ENCODE assay signal across 1 cellular context in genomic region chr1:150560986-150561829, GRCh38.
TF ChIP-seq lines count a peak whose summit lies in the region.

No MANE protein-coding gene starts in this region.

TF ChIP-seq in H1, 55 proteins besides CTCF, POLR2A, EP300 and RAD21:
- TF ChIP-seq JUN (IDR thresholded peaks at IDR 0.05; ENCODE audit: low read depth, low read length) = 0 out of 2 replicates have a peak, but pooled peaks have one; percentile 27
- TF ChIP-seq POLR2AphosphoS5 (IDR thresholded peaks at IDR 0.05; ENCODE audit: low read depth, low read length) = peak; percentile 86
- peak; percentile 3; the same call in 1 of the 2 replicates for TF ChIP-seq YY1 (IDR thresholded peaks at IDR 0.05; ENCODE audit: low read depth, low read length)
- 0 out of 2 replicates have a peak, but pooled peaks have one; percentile 20 for TF ChIP-seq SP4 (IDR thresholded peaks at IDR 0.05; ENCODE audit: low read length)
- TF ChIP-seq SAP30 (IDR thresholded peaks at IDR 0.05; ENCODE audit: insufficient read depth, insufficient replicate concordance, low read length) = no peak
- TF ChIP-seq CREB1 (IDR thresholded peaks at IDR 0.05) = peak; percentile 35; the same call in 1 of the 2 replicates
- no peak for TF ChIP-seq SUZ12 (IDR thresholded peaks at IDR 0.05; ENCODE audit: low read length)
- peak; percentile 62 for TF ChIP-seq ASH2L (IDR thresholded peaks at IDR 0.05; ENCODE audit: low read length)
- TF ChIP-seq CBX5 (IDR thresholded peaks at IDR 0.05; ENCODE audit: low read depth, low read length) = no peak
- 0 out of 2 replicates have a peak, but pooled peaks have one; percentile 23 for TF ChIP-seq ATF2 (IDR thresholded peaks at IDR 0.05; ENCODE audit: low read length)
- peak; percentile 88 for TF ChIP-seq TAF1 (IDR thresholded peaks at IDR 0.05; ENCODE audit: low read depth, low read length)
- TF ChIP-seq SIRT6 (IDR thresholded peaks at IDR 0.05; ENCODE audit: low read length) = no peak
- no peak for TF ChIP-seq CBX8 (IDR thresholded peaks at IDR 0.05; ENCODE audit: borderline replicate concordance, low read depth, low read length)
- no peak for TF ChIP-seq POU5F1 (IDR thresholded peaks at IDR 0.05; ENCODE audit: low read depth, low read length)
- no peak for TF ChIP-seq EZH2 (IDR thresholded peaks at IDR 0.05; ENCODE audit: low read depth, low read length, severe bottlenecking)
- 0 out of 2 replicates have a peak, but pooled peaks have one; percentile 25 for TF ChIP-seq PHF8 (conservative IDR thresholded peaks at IDR 0.05; ENCODE audit: low read depth, low read length)
- peak; percentile 78 for TF ChIP-seq TAF7 (optimal IDR thresholded peaks at IDR 0.05; ENCODE audit: borderline replicate concordance, low read depth, low read length)
- no peak; the same call in 1 of the 2 replicates for TF ChIP-seq RFX5 (IDR thresholded peaks at IDR 0.05; ENCODE audit: borderline replicate concordance, low read depth, low read length)
- TF ChIP-seq JUND (IDR thresholded peaks at IDR 0.05; ENCODE audit: low read length) = peak; percentile 80
- TF ChIP-seq BCL11A (IDR thresholded peaks at IDR 0.05; ENCODE audit: low read depth in 2 of 2, low read length in 2 of 2) = no peak
- no peak for TF ChIP-seq TCF12 (IDR thresholded peaks at IDR 0.05; ENCODE audit: low read depth, low read length)
- TF ChIP-seq SP1 (IDR thresholded peaks at IDR 0.05; ENCODE audit: low read depth, low read length) = no peak
- TF ChIP-seq TBP (IDR thresholded peaks at IDR 0.05; ENCODE audit: low read depth, low read length) = peak; percentile 83
- peak; percentile 87 for TF ChIP-seq TEAD4 (IDR thresholded peaks at IDR 0.05; ENCODE audit: low read depth, low read length)
- peak in 1 of 2 experiments; percentile 81; a peak in 2 of 4 replicates for TF ChIP-seq SIN3A (conservative IDR thresholded peaks at IDR 0.05 in 1 of 2, IDR thresholded peaks at IDR 0.05 in 1 of 2; ENCODE audit: low read depth in 1 of 2, low read length in 2 of 2)
TF ChIP-seq in H1: peak in this region for 14.
